1 cellular context compared by ENCODE assay signal in the genomic region with DNA sequence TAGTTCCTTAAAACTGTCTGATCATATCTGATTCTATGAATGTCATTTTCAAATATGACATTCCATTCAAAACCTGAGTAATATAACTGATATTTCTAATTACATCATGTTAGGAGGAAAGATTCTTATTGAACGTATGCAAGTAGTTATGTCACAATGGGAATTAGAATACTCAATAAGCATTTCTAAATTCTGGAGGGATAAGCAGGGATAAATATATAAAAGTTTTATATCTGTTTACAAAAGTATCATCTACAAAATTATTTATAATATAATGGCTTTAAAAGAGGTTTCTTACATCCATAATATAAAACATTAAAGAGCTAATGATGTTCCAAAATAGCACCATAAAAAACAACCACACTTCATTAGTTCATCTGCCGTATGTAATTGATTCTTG.
TF ChIP-seq lines count a peak whose summit lies in the region.

TSS of gene OR14A2 (minus strand) at position 101 of the 400 bp plus-strand sequence.

TF ChIP-seq in IMR-90, 13 proteins besides CTCF, POLR2A, EP300 and RAD21:
- TF ChIP-seq ELK1 (IDR thresholded peaks at IDR 0.05; ENCODE audit: borderline replicate concordance, low read depth, low read length) (no peak), CEBPB (IDR thresholded peaks at IDR 0.05; ENCODE audit: low read depth, low read length) (no peak), MXI1 (IDR thresholded peaks at IDR 0.05; ENCODE audit: borderline replicate concordance, low read depth, low read length) (no peak), MAFK (IDR thresholded peaks at IDR 0.05; ENCODE audit: low read depth, low read length) (no peak), BHLHE40 (IDR thresholded peaks at IDR 0.05; ENCODE audit: low read depth, low read length) (no peak), MAZ (IDR thresholded peaks at IDR 0.05; ENCODE audit: borderline replicate concordance, low read depth, low read length) (no peak), SMC3 (IDR thresholded peaks at IDR 0.05; ENCODE audit: low read depth, low read length) (no peak), CHD1 (IDR thresholded peaks at IDR 0.05; ENCODE audit: low read depth, low read length) (no peak), RFX5 (IDR thresholded peaks at IDR 0.05; ENCODE audit: low read depth, low read length) (no peak), FOS (IDR thresholded peaks at IDR 0.05; ENCODE audit: low read depth, low read length) (no peak), NFE2L2 (IDR thresholded peaks at IDR 0.05; ENCODE audit: low read depth, low read length) (no peak), RCOR1 (IDR thresholded peaks at IDR 0.05; ENCODE audit: insufficient replicate concordance, low read length) (no peak)
- TF ChIP-seq, protein P1, sequence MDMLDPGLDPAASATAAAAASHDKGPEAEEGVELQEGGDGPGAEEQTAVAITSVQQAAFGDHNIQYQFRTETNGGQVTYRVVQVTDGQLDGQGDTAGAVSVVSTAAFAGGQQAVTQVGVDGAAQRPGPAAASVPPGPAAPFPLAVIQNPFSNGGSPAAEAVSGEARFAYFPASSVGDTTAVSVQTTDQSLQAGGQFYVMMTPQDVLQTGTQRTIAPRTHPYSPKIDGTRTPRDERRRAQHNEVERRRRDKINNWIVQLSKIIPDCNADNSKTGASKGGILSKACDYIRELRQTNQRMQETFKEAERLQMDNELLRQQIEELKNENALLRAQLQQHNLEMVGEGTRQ (IDR thresholded peaks at IDR 0.05; ENCODE audit: low read depth, low read length): no peak
TF ChIP-seq in IMR-90: peak in this region for 0.
